In the genomic region with DNA sequence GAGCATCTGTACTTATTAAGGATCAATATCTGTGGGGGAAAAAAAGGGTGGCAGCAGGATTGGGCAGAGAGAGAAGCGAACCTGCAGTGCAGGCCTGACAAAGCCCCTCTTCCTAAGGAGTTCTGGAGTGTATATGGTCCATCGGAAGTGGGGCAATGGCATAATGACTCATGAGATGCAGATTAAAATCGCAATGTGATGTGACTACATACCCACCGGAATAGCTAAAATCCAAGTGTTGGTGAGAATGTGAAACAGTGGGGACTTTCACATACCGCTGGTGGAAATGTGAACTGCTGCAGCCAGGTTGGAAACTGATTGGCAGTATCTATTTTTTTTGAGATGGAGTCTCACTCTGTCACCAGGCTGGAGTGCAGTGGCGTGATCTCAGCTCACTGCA, we compare ENCODE assay signal across 25 cellular contexts. TPM values are rescaled to one million over a fixed set of nuclear protein-coding genes. Genes with fewer than 3 reads are reported as not detected.
"Had no signal": no experiment of that assay in that cellular context is flagged by ENCODE, and none has a peak within 500 bp of the region (broad histone marks: within the 10 kb centered on the region; RNA-seq: fewer than 3 reads in every experiment).

No MANE protein-coding gene starts in this region.

- H3K9me3 ChIP-seq: heart left ventricle, neutrophil, psoas muscle, spleen, testis, tibial nerve had no signal

- ATAC-seq: esophagus mucosa; heart left ventricle; naive thymus-derived CD8-positive, alpha-beta T cell; psoas muscle; sciatic nerve; stimulated activated naive B cell treated with anti-CD40 and anti-IgM and Interleukin-4, amounts not matched to agents 10 μg/mL and 1 μg/mL and 100 μg/mL, for 72 hours; stimulated activated naive CD8-positive, alpha-beta T cell treated with anti-CD3 and anti-CD28 coated beads, Interleukin-15, amount 100 ng/mL, for 72 hours had no signal

- FAIRE-seq: endometrium, frontal cortex had no signal

- H3K27ac ChIP-seq: heart left ventricle, neutrophil, psoas muscle, spleen, testis, tibial nerve had no signal

- H3K4me1 ChIP-seq: testis had no signal

- H3K36me3 ChIP-seq: heart left ventricle, neutrophil, spleen, tibial nerve had no signal

- H3K4me3 ChIP-seq: heart left ventricle, psoas muscle, spleen, testis, tibial nerve had no signal

- DNase-seq: effector memory CD4-positive, alpha-beta T cell; heart left ventricle; hippocampal formation; kidney glomerular epithelial cell; mammary epithelial cell; naive thymus-derived CD8-positive, alpha-beta T cell; psoas muscle; retina; spleen; stimulated activated CD4-positive, alpha-beta T cell treated with anti-CD3 and anti-CD28 coated beads, Interleukin-15, amount 100 ng/mL, for 24 hours; stimulated activated CD4-positive, alpha-beta T cell treated with anti-CD3 and anti-CD28 coated beads, Interleukin-1b, Interleukin-23, amount 100 ng/mL, for 48 hours; stimulated activated CD4-positive, alpha-beta T cell treated with anti-CD3 and anti-CD28 coated beads, Interleukin-4, amount 100 ng/mL, for 24 hours; stimulated activated naive B cell treated with anti-CD40 and anti-IgM and Interleukin-4, amounts not matched to agents 10 μg/mL and 1 μg/mL and 100 μg/mL, for 72 hours; stimulated activated naive CD8-positive, alpha-beta T cell treated with anti-CD3 and anti-CD28 coated beads, Interleukin-15, amount 100 ng/mL, for 72 hours; testis had no signal

RNA-seq across cellular contexts. Expression of a gene that starts 43.4 kb away (rescaled TPM):
- total RNA-seq: fibroblast of lung, glomerular endothelial cell, mammary epithelial cell, osteoblast had no signal
- polyA plus RNA-seq: fibroblast of lung, neural cell had no signal
